In genomic region chr3:33954956-33955355, GRCh38 we compare ENCODE assay signal across 16 cellular contexts.
DNase-seq lines count a peak whose midpoint lies in the region; ATAC-seq, FAIRE-seq and TF ChIP-seq lines count a peak whose summit lies in the region.
"Had no signal": no experiment of that assay in that cellular context is flagged by ENCODE, and none has a peak within 500 bp of the region (broad histone marks: within the 10 kb centered on the region; RNA-seq: fewer than 3 reads in every experiment).

No MANE protein-coding gene starts in this region.

- H3K4me3 ChIP-seq in H1 (ENCODE audit: extremely low read depth in 1 of 4, insufficient read depth in 2 of 4, low read depth in 3 of 4, low read length in 4 of 4): no peak overlapping the region
- no peak overlapping the region for H3K4me3 ChIP-seq in retinal pigment epithelial cell (ENCODE audit: low read length)
- H3K4me3 ChIP-seq: tibial artery had no signal

- H3K27ac Mint-ChIP-seq in activated naive CD4-positive, alpha-beta T cell treated with anti-CD3 and anti-CD28 coated beads for 36 hours: no peak overlapping the region
- no peak overlapping the region for H3K27ac Mint-ChIP-seq in activated naive CD4-positive, alpha-beta T cell treated with anti-CD3 and anti-CD28 coated beads, Interleukin-2, amount 50 U/mL, for 72 hours
- H3K27ac Mint-ChIP-seq: memory B cell had no signal

- H3K4me1 Mint-ChIP-seq in activated naive CD4-positive, alpha-beta T cell treated with anti-CD3 and anti-CD28 coated beads for 36 hours (ENCODE audit: low read depth): no peaks in the 10 kb centered on the region
- H3K4me1 Mint-ChIP-seq: memory B cell had no signal

- no peak for FAIRE-seq in H1 (lab: Jason Lieb, UNC)
- FAIRE-seq in H54 (lab: Jason Lieb, UNC): no peak
- FAIRE-seq: colon had no signal

- no peaks in the 10 kb centered on the region for H3K23me2 ChIP-seq in H1 (ENCODE audit: low read depth, low read length)

- no peaks in the 10 kb centered on the region for H3K36me3 Mint-ChIP-seq in activated naive CD4-positive, alpha-beta T cell treated with anti-CD3 and anti-CD28 coated beads for 36 hours (ENCODE audit: low read depth)
- H3K36me3 Mint-ChIP-seq in activated naive CD4-positive, alpha-beta T cell treated with anti-CD3 and anti-CD28 coated beads, Interleukin-2, amount 50 U/mL, for 72 hours: no peaks in the 10 kb centered on the region
- H3K36me3 Mint-ChIP-seq: memory B cell had no signal

- H3K4ac ChIP-seq in H1 (replicated peaks; ENCODE audit: insufficient read length, low read depth, low read length): no peak overlapping the region

- H3K4me2 ChIP-seq in H1 (ENCODE audit: insufficient read depth in 1 of 2, low read depth in 2 of 2, low read length in 2 of 2): no peak overlapping the region
- H3K4me2 ChIP-seq: KMS-11 had no signal

- no peaks in the 10 kb centered on the region for H3K27me3 Mint-ChIP-seq in activated naive CD4-positive, alpha-beta T cell treated with anti-CD3 and anti-CD28 coated beads for 36 hours (ENCODE audit: low read depth)

- no peak for TF ChIP-seq EP300 in H1 (IDR thresholded peaks at IDR 0.05; ENCODE audit: borderline replicate concordance in 1 of 2, low read depth in 2 of 2, low read length in 2 of 2)

- TF ChIP-seq POLR2A in H1 (IDR thresholded peaks at IDR 0.05; ENCODE audit: control extremely low read depth in 1 of 2, low read depth in 2 of 2, low read length in 2 of 2) (no peak), H54 (IDR thresholded peaks at IDR 0.05; ENCODE audit: low read depth, low read length) (no peak)

- H4K8ac ChIP-seq in H1 (ENCODE audit: extremely low read depth, insufficient read depth, low read length): no peak overlapping the region

- POLR2A ChIA-PET in H1 (lab: Charles Lee; ENCODE audit: partially characterized antibody): no interaction called here

- no peaks in the 10 kb centered on the region for H3K79me2 ChIP-seq in H1 (ENCODE audit: control insufficient read depth in 1 of 2, insufficient read depth in 2 of 2, low read length in 2 of 2)

- no peak for ATAC-seq in activated naive CD4-positive, alpha-beta T cell treated with anti-CD3 and anti-CD28 coated beads, Interleukin-2, amount 50 U/mL, for 72 hours
- ATAC-seq: activated CD4-positive, CD25-positive, alpha-beta regulatory T cell treated with anti-CD3 and anti-CD28 coated beads, Interleukin-2, amount 50 U/mL, for 24 hours had no signal

- peak; percentile 12 for DNase-seq in activated naive CD4-positive, alpha-beta T cell treated with anti-CD3 and anti-CD28 coated beads for 36 hours
- DNase-seq in activated naive CD4-positive, alpha-beta T cell treated with anti-CD3 and anti-CD28 coated beads, Interleukin-2, amount 50 U/mL, for 72 hours (ENCODE audit: low spot score in 2 of 2): no peak
- DNase-seq in NCI-H1105 (lab: John Stamatoyannopoulos, UW) (peak; percentile 9), H1 (ENCODE audit: low read depth in 1 of 2, low spot score in 2 of 2) (no peak), retinal pigment epithelial cell (ENCODE audit: low read depth) (no peak), epidermal melanocyte (ENCODE audit: insufficient read length, low spot score) (no peak), HK-2 (ENCODE audit: unreplicated experiment) (no peak), H54 (ENCODE audit: insufficient read length, low spot score) (no peak)
- DNase-seq: DMS153, GOT3, NCI-H2171 treated with DMSO at 0.1 percent for 48 hours, tibial artery had no signal

- no peak overlapping the region for H2BK5ac ChIP-seq in H1 (ENCODE audit: low read depth, low read length)

- peaks cover 0 to 3% (median under 1%) of the 10 kb centered on the region in 4 experiments; a peak in 2 of 7 replicates for H3K4me1 ChIP-seq in H1 (replicated peaks in 1 of 4; ENCODE audit: control insufficient read depth in 3 of 4, insufficient read depth in 4 of 4, low read length in 3 of 4)
- H3K4me1 ChIP-seq: tibial artery had no signal

- H2BK120ac ChIP-seq in H1 (replicated peaks; ENCODE audit: low read depth, low read length): no peak overlapping the region

- no peaks in the 10 kb centered on the region for H4K20me1 ChIP-seq in H1 (replicated peaks in 1 of 2; ENCODE audit: control insufficient read depth in 1 of 2, insufficient read depth in 2 of 2, low read length in 2 of 2)

- H4K5ac ChIP-seq in H1 (ENCODE audit: insufficient read length, low read depth, low read length): no peak overlapping the region

- no peak overlapping the region for H3K27ac ChIP-seq in H1 (ENCODE audit: low read depth, low read length)
- H3K27ac ChIP-seq: KMS-11, tibial artery had no signal

- H3K23ac ChIP-seq in H1 (ENCODE audit: insufficient read length): no peak overlapping the region

- CTCF ChIA-PET in activated naive CD4-positive, alpha-beta T cell treated with anti-CD3 and anti-CD28 coated beads for 36 hours (lab: Charles Lee): interaction anchor here (1.0 kb wide), 1 partner anchor 49 kb away, joined by 3 read pairs; no protein-coding TSS in a partner anchor
- CTCF ChIA-PET in H1 (lab: Charles Lee; ENCODE audit: partially characterized antibody): interaction anchor here (0.9 to 2.4 kb wide), 15 partner anchors 11 to 729 kb away, joined by 3 to 10 read pairs (median 4); no protein-coding TSS in a partner anchor

- peak; percentile 77 to 82 for TF ChIP-seq RAD21 in H1 (IDR thresholded peaks at IDR 0.05 in 1 of 2, conservative IDR thresholded peaks at IDR 0.05 in 1 of 2; ENCODE audit: low read depth in 2 of 2, low read length in 2 of 2)

- H3K27me3 ChIP-seq in H1 (replicated peaks in 1 of 4; ENCODE audit: control insufficient read depth in 3 of 4, extremely low read depth in 1 of 4, insufficient read depth in 3 of 4, low read length in 3 of 4): no peaks in the 10 kb centered on the region
- H3K27me3 ChIP-seq: tibial artery had no signal

- H3K56ac ChIP-seq in H1 (replicated peaks; ENCODE audit: insufficient read length, low read depth, low read length): no peak overlapping the region

- TF ChIP-seq CTCF in H1 (IDR thresholded peaks at IDR 0.05; ENCODE audit: control extremely low read depth in 1 of 3, insufficient read depth in 1 of 3, low read depth in 1 of 3, low read length in 3 of 3): peak in 2 of 3 experiments; percentile 51 to 53; a peak in 3 of 4 replicates
- peak; percentile 38 for TF ChIP-seq CTCF in retinal pigment epithelial cell (conservative IDR thresholded peaks at IDR 0.05; ENCODE audit: low read depth, low read length)

- H2AFZ ChIP-seq in H1 (ENCODE audit: low read length): no peak overlapping the region

- H3K9ac ChIP-seq in H1 (replicated peaks in 1 of 4; ENCODE audit: extremely low read depth in 1 of 4, low read depth in 3 of 4, low read length in 3 of 4): no peak overlapping the region
- H3K9ac ChIP-seq: KMS-11 had no signal

- H3K18ac ChIP-seq in H1 (ENCODE audit: extremely low read depth, low read length): no peak overlapping the region

- no peak overlapping the region for H2AK5ac ChIP-seq in H1 (ENCODE audit: low read depth, low read length)

- H3K4me3 Mint-ChIP-seq in activated naive CD4-positive, alpha-beta T cell treated with anti-CD3 and anti-CD28 coated beads for 36 hours: no peak overlapping the region
- H3K4me3 Mint-ChIP-seq: memory B cell had no signal

- H3K79me1 ChIP-seq in H1 (ENCODE audit: low read depth, low read length): no peaks in the 10 kb centered on the region

- no peak overlapping the region for H2BK15ac ChIP-seq in H1 (ENCODE audit: low read length)

- H4K91ac ChIP-seq in H1 (replicated peaks; ENCODE audit: insufficient read length, low read length): no peak overlapping the region

- WGBS in H1 (ENCODE audit: extremely low coverage in 1 of 2, insufficient coverage in 1 of 2, insufficient read length in 1 of 2, insufficient replicate concordance in 2 of 2, low coverage in 1 of 2, low lambda C conversion rate in 2 of 2, missing lambda C conversion rate in 1 of 2), 2 experiments: 89% methylated on average over 3 of the region's 3 CpGs; no CpG with 5 or more reads in 1 of the 2 experiments

- H3K9me3 Mint-ChIP-seq in activated naive CD4-positive, alpha-beta T cell treated with anti-CD3 and anti-CD28 coated beads for 36 hours: no peaks in the 10 kb centered on the region
- H3K9me3 Mint-ChIP-seq in activated naive CD4-positive, alpha-beta T cell treated with anti-CD3 and anti-CD28 coated beads, Interleukin-2, amount 50 U/mL, for 72 hours: no peaks in the 10 kb centered on the region
- H3K9me3 Mint-ChIP-seq: memory B cell had no signal

- H2BK20ac ChIP-seq in H1 (ENCODE audit: low read length): no peak overlapping the region

- no peaks in the 10 kb centered on the region for H3K36me3 ChIP-seq in H1 (ENCODE audit: control insufficient read depth in 2 of 4, insufficient read depth in 4 of 4, low read length in 3 of 4)
- H3K36me3 ChIP-seq: tibial artery had no signal

- H3K9me3 ChIP-seq in H1 (ENCODE audit: insufficient read depth in 2 of 2, low read depth in 1 of 2, low read length in 1 of 2): no peaks in the 10 kb centered on the region
- H3K9me3 ChIP-seq: tibial artery had no signal

- no peak overlapping the region for H2BK12ac ChIP-seq in H1 (ENCODE audit: low read depth, low read length)

- H3K14ac ChIP-seq in H1 (ENCODE audit: insufficient read length): no peak overlapping the region

- intact Hi-C loops in activated naive CD4-positive, alpha-beta T cell treated with anti-CD3 and anti-CD28 coated beads for 36 hours (cut with micrococcal nuclease): no loop called here

TF ChIP-seq in H1, 55 proteins besides CTCF, POLR2A, EP300 and RAD21 (continues in another document):
- TF ChIP-seq KDM5A (IDR thresholded peaks at IDR 0.05; ENCODE audit: low read length) (no peak), RFX5 (IDR thresholded peaks at IDR 0.05; ENCODE audit: borderline replicate concordance, low read depth, low read length) (no peak), CREB1 (IDR thresholded peaks at IDR 0.05) (no peak), GTF2F1 (IDR thresholded peaks at IDR 0.05; ENCODE audit: borderline replicate concordance, low read depth, low read length) (no peak), HDAC2 (IDR thresholded peaks at IDR 0.05; ENCODE audit: borderline replicate concordance in 1 of 2, low read depth in 2 of 2, low read length in 2 of 2) (no peak), TBP (IDR thresholded peaks at IDR 0.05; ENCODE audit: low read depth, low read length) (no peak), KDM1A (IDR thresholded peaks at IDR 0.05; ENCODE audit: borderline replicate concordance, low read length) (no peak), YY1 (IDR thresholded peaks at IDR 0.05; ENCODE audit: low read depth, low read length) (no peak), NANOG (IDR thresholded peaks at IDR 0.05; ENCODE audit: insufficient read depth, low read depth, low read length, poor library complexity, severe bottlenecking) (no peak), USF2 (IDR thresholded peaks at IDR 0.05; ENCODE audit: low read length) (no peak), SUZ12 (IDR thresholded peaks at IDR 0.05; ENCODE audit: low read length) (no peak)

Comparison
In these comparisons a context has a peak if more than half of its experiments do, and no peak if none do; other contexts are left out.
1. DNase-seq: peak in activated naive CD4-positive, alpha-beta T cell treated with anti-CD3 and anti-CD28 coated beads for 36 hours (single experiment) and NCI-H1105 (single experiment); none in activated naive CD4-positive, alpha-beta T cell treated with anti-CD3 and anti-CD28 coated beads, Interleukin-2, amount 50 U/mL, for 72 hours (0 of 2), H1 (0 of 2), retinal pigment epithelial cell (single experiment), epidermal melanocyte (single experiment), HK-2 (single experiment) and H54 (single experiment).